ENCODE assay signal across 1 cellular context in the genomic region with DNA sequence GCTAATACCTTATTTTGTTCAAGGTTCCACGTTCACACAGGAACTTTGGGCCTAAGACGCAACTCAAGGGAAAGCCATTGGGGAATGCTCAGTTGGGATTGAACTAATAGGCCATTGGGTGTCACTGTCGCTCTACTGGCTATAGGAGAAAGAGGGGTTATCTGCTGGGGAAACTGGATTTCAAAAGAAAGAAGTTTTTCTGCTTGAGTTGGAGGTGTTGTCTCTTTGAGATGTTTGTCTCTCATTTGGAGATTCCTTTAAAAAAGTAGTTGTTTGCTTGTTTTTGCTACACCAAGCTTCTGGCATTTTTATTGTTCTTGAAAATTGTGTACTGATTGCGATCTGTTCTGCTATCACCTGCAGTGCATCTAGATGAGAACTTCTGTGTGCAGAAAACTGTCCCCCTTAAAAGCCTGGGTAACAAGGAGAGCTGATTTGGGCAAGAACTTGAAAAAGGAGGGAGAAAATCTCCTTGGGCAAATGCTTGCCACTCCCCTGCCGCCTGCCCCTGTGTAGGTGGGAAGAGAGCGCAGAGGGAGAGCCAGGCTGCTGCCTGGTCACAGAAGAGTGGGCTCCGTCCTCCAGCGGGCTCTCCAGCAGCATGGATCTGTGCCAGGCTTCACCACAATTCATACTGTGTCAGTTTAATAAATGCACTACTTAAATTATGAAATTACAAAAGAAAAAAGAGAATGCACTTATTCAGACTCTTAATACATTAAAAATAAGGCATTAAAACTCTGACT.
TF ChIP-seq lines count a peak whose summit lies in the region.

No MANE protein-coding gene starts in this region.

TF ChIP-seq in HEK293, 187 proteins besides CTCF, POLR2A, EP300 and RAD21 (continued from another document):
- TF ChIP-seq ZSCAN30 (tag by site-specific recombination; IDR thresholded peaks at IDR 0.05) (no peak), ZNF76 (tag by site-specific recombination; IDR thresholded peaks at IDR 0.05; ENCODE audit: borderline replicate concordance, low read depth) (no peak), ZNF37A (tag by site-specific recombination; IDR thresholded peaks at IDR 0.05) (no peak), ZNF133 (tag by site-specific recombination; IDR thresholded peaks at IDR 0.05) (no peak)
TF ChIP-seq in HEK293: peak in this region for 3.
